ENCODE assay signal across 30 cellular contexts in genomic region chr6:34654061-34654460, GRCh38. TPM values are rescaled to one million over a fixed set of nuclear protein-coding genes. Genes with fewer than 3 reads are reported as not detected.
A peak's percentile ranks its signal among the peaks of the same experiment; 100 is the strongest.
DNase-seq lines count a peak whose midpoint lies in the region; ATAC-seq, FAIRE-seq and TF ChIP-seq lines count a peak whose summit lies in the region.
"Had no signal": no experiment of that assay in that cellular context is flagged by ENCODE, and none has a peak within 500 bp of the region (broad histone marks: within the 10 kb centered on the region; RNA-seq: fewer than 3 reads in every experiment).

No MANE protein-coding gene starts in this region.

- TF ChIP-seq POLR2A in H54 (IDR thresholded peaks at IDR 0.05; ENCODE audit: low read depth, low read length) (no peak), ovary (IDR thresholded peaks at IDR 0.05) (no peak)

- H3K36me3 Mint-ChIP-seq in CD4-positive, alpha-beta memory T cell = peaks cover 15 to 21% of the 10 kb centered on the region in 2 donors
- peaks cover 19% of the 10 kb centered on the region for H3K36me3 Mint-ChIP-seq in activated CD4-positive, alpha-beta memory T cell treated with anti-CD3 and anti-CD28 coated beads for 36 hours
- H3K36me3 Mint-ChIP-seq in natural killer cell treated with Interleukin-12 subunit alpha and Interleukin-12 subunit beta and Interleukin-15 and Interleukin-18, amount 100 ng/mL, for 72 hours = peaks cover 5% of the 10 kb centered on the region

- H3K36me3 ChIP-seq in CD4-positive, alpha-beta memory T cell (ENCODE audit: insufficient read depth, low read length) = no peaks in the 10 kb centered on the region
- H3K36me3 ChIP-seq in ovary = no peaks in the 10 kb centered on the region

- intact Hi-C loops in CD4-positive, alpha-beta memory T cell (cut with micrococcal nuclease) = no loop called here
- intact Hi-C loops in activated CD4-positive, alpha-beta memory T cell treated with anti-CD3 and anti-CD28 coated beads for 36 hours (cut with micrococcal nuclease) = no loop called here
- intact Hi-C loops in ovary (cut with DNase I) = no loop called here

- H3K9me3 Mint-ChIP-seq in CD4-positive, alpha-beta memory T cell = no peaks in the 10 kb centered on the region
- no peaks in the 10 kb centered on the region for H3K9me3 Mint-ChIP-seq in activated CD4-positive, alpha-beta memory T cell treated with anti-CD3 and anti-CD28 coated beads for 36 hours
- H3K9me3 Mint-ChIP-seq in natural killer cell treated with Interleukin-12 subunit alpha and Interleukin-12 subunit beta and Interleukin-15 and Interleukin-18, amount 100 ng/mL, for 72 hours = no peaks in the 10 kb centered on the region
- H3K9me3 Mint-ChIP-seq: activated T-cell treated with anti-CD3 and anti-CD28 coated beads, Interleukin-2, amount 50 U/mL, for 72 hours; HFFc6; T-helper 2 cell treated with Interferon-gamma antibody and Interleukin-4, amounts not matched to agents 5 μg/mL and 100 μg/mL, for 36 hours had no signal

- no peak for ATAC-seq in natural killer cell treated with Interleukin-12 subunit alpha and Interleukin-12 subunit beta and Interleukin-15 and Interleukin-18, amount 100 ng/mL, for 72 hours
- no peak for ATAC-seq in GM19467 (IDR thresholded peaks at IDR 0.05; ENCODE audit: unreplicated experiment)
- ATAC-seq: activated T-cell treated with anti-CD3 and anti-CD28 coated beads, Interleukin-2, amount 50 U/mL, for 72 hours; K562; left lobe of liver; Panc1; right lobe of liver had no signal

- H3K27me3 ChIP-seq in CD4-positive, alpha-beta memory T cell (ENCODE audit: insufficient read depth, low read length) = no peaks in the 10 kb centered on the region
- no peaks in the 10 kb centered on the region for H3K27me3 ChIP-seq in ovary
- H3K27me3 ChIP-seq: ascending aorta, cardiac muscle cell, right lobe of liver had no signal

- in situ Hi-C loops in KBM-7 (cut with MboI; ENCODE audit: low pct_unique_long_range_greater_than_20kb, low sequenced_read_pairs) = no loop called here

- no peaks in the 10 kb centered on the region for H3K9me3 ChIP-seq in CD4-positive, alpha-beta memory T cell (ENCODE audit: control insufficient read depth in 1 of 2, low read length in 2 of 2)
- H3K9me3 ChIP-seq in ovary = no peaks in the 10 kb centered on the region
- H3K9me3 ChIP-seq: ascending aorta, right lobe of liver had no signal

- no peak for DNase-seq in CD4-positive, alpha-beta memory T cell
- no peak for DNase-seq in H54 (ENCODE audit: insufficient read length, low spot score)
- no peak for DNase-seq in activated CD4-positive, alpha-beta memory T cell treated with anti-CD3 and anti-CD28 coated beads for 36 hours
- no peak for DNase-seq in natural killer cell treated with Interleukin-12 subunit alpha and Interleukin-12 subunit beta and Interleukin-15 and Interleukin-18, amount 100 ng/mL, for 72 hours (ENCODE audit: low spot score)
- no peak for DNase-seq in ovary
- no peak for DNase-seq in KBM-7
- DNase-seq: activated CD4-positive, alpha-beta T cell treated with anti-CD3 and anti-CD28 coated beads for 4 hours; activated T-cell treated with anti-CD3 and anti-CD28 coated beads, Interleukin-2, amount 50 U/mL, for 72 hours; Calu3; DMS79 treated with DMSO at 0.1 percent for 48 hours; erythroblast; GOT3; HFFc6; mesendoderm; NCI-H2081 treated with DMSO at 0.1 percent for 48 hours; NCI-H345; NCI-H69; right lobe of liver; Right ventricle myocardium superior; stimulated activated CD4-positive, alpha-beta T cell treated with anti-CD3 and anti-CD28 coated beads, Interleukin-4, amount 100 ng/mL, for 1 hour; trophoblast cell had no signal

- H3K27me3 Mint-ChIP-seq in CD4-positive, alpha-beta memory T cell = no peaks in the 10 kb centered on the region
- H3K27me3 Mint-ChIP-seq in activated CD4-positive, alpha-beta memory T cell treated with anti-CD3 and anti-CD28 coated beads for 36 hours = no peaks in the 10 kb centered on the region
- no peaks in the 10 kb centered on the region for H3K27me3 Mint-ChIP-seq in natural killer cell treated with Interleukin-12 subunit alpha and Interleukin-12 subunit beta and Interleukin-15 and Interleukin-18, amount 100 ng/mL, for 72 hours

- peaks cover 56% of the 10 kb centered on the region for H3K4me1 ChIP-seq in CD4-positive, alpha-beta memory T cell (ENCODE audit: insufficient read depth, low read length)
- H3K4me1 ChIP-seq in ovary (ENCODE audit: insufficient read depth) = peaks cover 10% of the 10 kb centered on the region

- H3K4me3 ChIP-seq in CD4-positive, alpha-beta memory T cell (ENCODE audit: low read length in 2 of 2) = no peak overlapping the region
- no peak overlapping the region for H3K4me3 ChIP-seq in ovary
- H3K4me3 ChIP-seq: ascending aorta, cardiac muscle cell, K562, right lobe of liver had no signal

- H3K27ac ChIP-seq in CD4-positive, alpha-beta memory T cell (ENCODE audit: low read depth, low read length) = no peak overlapping the region
- no peak overlapping the region for H3K27ac ChIP-seq in ovary
- H3K27ac ChIP-seq: cardiac muscle cell, right lobe of liver had no signal

- TF ChIP-seq CTCF in ovary (IDR thresholded peaks at IDR 0.05) = no peak

- peak; percentile 11 for FAIRE-seq in H54 (lab: Jason Lieb, UNC)
- FAIRE-seq: GM18507, HTR-8/SVneo, K562 had no signal

- H3K4me3 Mint-ChIP-seq in CD4-positive, alpha-beta memory T cell = peak overlapping the region in 2 of 8 donors; percentile 1 to 45
- H3K4me3 Mint-ChIP-seq in activated CD4-positive, alpha-beta memory T cell treated with anti-CD3 and anti-CD28 coated beads for 36 hours = no peak overlapping the region
- H3K4me3 Mint-ChIP-seq in natural killer cell treated with Interleukin-12 subunit alpha and Interleukin-12 subunit beta and Interleukin-15 and Interleukin-18, amount 100 ng/mL, for 72 hours = no peak overlapping the region
- H3K4me3 Mint-ChIP-seq: activated T-cell treated with anti-CD3 and anti-CD28 coated beads, Interleukin-2, amount 50 U/mL, for 72 hours; HFFc6; T-helper 2 cell treated with Interferon-gamma antibody and Interleukin-4, amounts not matched to agents 5 μg/mL and 100 μg/mL, for 36 hours had no signal

- no peak for TF ChIP-seq EP300 in ovary (IDR thresholded peaks at IDR 0.05)

- peaks cover 34 to 58% (median 47%) of the 10 kb centered on the region in 4 donors for H3K4me1 Mint-ChIP-seq in CD4-positive, alpha-beta memory T cell
- H3K4me1 Mint-ChIP-seq in activated CD4-positive, alpha-beta memory T cell treated with anti-CD3 and anti-CD28 coated beads for 36 hours (ENCODE audit: low read depth) = peaks cover 53% of the 10 kb centered on the region
- peaks cover 34 to 44% of the 10 kb centered on the region in 2 donors for H3K4me1 Mint-ChIP-seq in natural killer cell treated with Interleukin-12 subunit alpha and Interleukin-12 subunit beta and Interleukin-15 and Interleukin-18, amount 100 ng/mL, for 72 hours (ENCODE audit: low read depth in 2 of 2)

- CTCF ChIA-PET in CD4-positive, alpha-beta memory T cell (lab: Charles Lee; ENCODE audit: partially characterized antibody) = interaction anchor here (0.6 to 1.9 kb wide), 6 partner anchors 11 to 103 kb away, joined by 3 to 8 read pairs (median 4); partner anchors contain the start of gene ILRUN
- CTCF ChIA-PET in activated CD4-positive, alpha-beta memory T cell treated with anti-CD3 and anti-CD28 coated beads for 36 hours (lab: Charles Lee) = no interaction called here

- peak overlapping the region in 6 of 7 donors; percentile 37 to 98 (median 84) for H3K27ac Mint-ChIP-seq in CD4-positive, alpha-beta memory T cell
- peak overlapping the region; percentile 21 for H3K27ac Mint-ChIP-seq in activated CD4-positive, alpha-beta memory T cell treated with anti-CD3 and anti-CD28 coated beads for 36 hours
- peak overlapping the region; percentile 37 to 91 for H3K27ac Mint-ChIP-seq in natural killer cell treated with Interleukin-12 subunit alpha and Interleukin-12 subunit beta and Interleukin-15 and Interleukin-18, amount 100 ng/mL, for 72 hours
- H3K27ac Mint-ChIP-seq: HFFc6; T-helper 2 cell treated with Interferon-gamma antibody and Interleukin-4, amounts not matched to agents 5 μg/mL and 100 μg/mL, for 36 hours had no signal

- POLR2A ChIA-PET in CD4-positive, alpha-beta memory T cell (lab: Charles Lee; ENCODE audit: partially characterized antibody) = interaction anchor here (0.6 to 1.5 kb wide), 7 partner anchors 11 to 1633 kb away, joined by 3 to 4 read pairs (median 3); partner anchors contain the start of genes ANKS1A, BLTP3A and SNRPC
- POLR2A ChIA-PET in activated CD4-positive, alpha-beta memory T cell treated with anti-CD3 and anti-CD28 coated beads for 36 hours (lab: Charles Lee) = interaction anchor here (0.7 to 1.1 kb wide), 2 partner anchors 100 to 103 kb away, joined by 4 to 6 read pairs; partner anchors contain the start of gene SNRPC

RNA-seq across cellular contexts. Expression of gene ILRUN, which starts 42.5 kb away (rescaled TPM):
- total RNA-seq in CD4-positive, alpha-beta memory T cell = 10 to 100 TPM; 68.6 to 70.7 TPM
- 10 to 100 TPM; 14.8 to 15.1 TPM for polyA plus RNA-seq in CD4-positive, alpha-beta memory T cell
- 10 to 100 TPM; 62.3 to 65.2 TPM for total RNA-seq in activated CD4-positive, alpha-beta memory T cell treated with anti-CD3 and anti-CD28 coated beads for 36 hours
- total RNA-seq in natural killer cell treated with Interleukin-12 subunit alpha and Interleukin-12 subunit beta and Interleukin-15 and Interleukin-18, amount 100 ng/mL, for 72 hours = 10 to 100 TPM; 68.1 to 70.0 TPM
- total RNA-seq in ovary = 10 to 100 TPM; 29.4 to 59.8 (median 47.6) TPM
- polyA plus RNA-seq in ovary = 10 to 100 TPM; 40.2 to 86.5 TPM

Comparison
In these comparisons a context has a peak if more than half of its experiments do, and no peak if none do; other contexts are left out.
1. H3K27ac Mint-ChIP-seq: peak in every context shown above with its lines; median percentile 84 in CD4-positive, alpha-beta memory T cell; 64 in natural killer cell treated with Interleukin-12 subunit alpha and Interleukin-12 subunit beta and Interleukin-15 and Interleukin-18, amount 100 ng/mL, for 72 hours; 21 in activated CD4-positive, alpha-beta memory T cell treated with anti-CD3 and anti-CD28 coated beads for 36 hours.